In genomic region chr18:23502516-23503037, GRCh38 we compare ENCODE assay signal across 8 cellular contexts. TPM values are rescaled to one million over a fixed set of nuclear protein-coding genes. Genes with fewer than 3 reads are reported as not detected.
A peak's percentile ranks its signal among the peaks of the same experiment; 100 is the strongest.
DNase-seq lines count a peak whose midpoint lies in the region; ATAC-seq, FAIRE-seq and TF ChIP-seq lines count a peak whose summit lies in the region.

No MANE protein-coding gene starts in this region.

- DNase-seq in GM06990 (ENCODE audit: extremely low read depth, insufficient read length) (no peak), epithelial cell of prostate (ENCODE audit: low read depth, low spot score) (no peak), pancreas (no peak), HCEC 1CT (no peak), NCI-H446 (lab: John Stamatoyannopoulos, UW) (no peak), G401 (ENCODE audit: low spot score) (no peak)

- peaks cover 2% of the 10 kb centered on the region; the same call in 1 of the 2 replicates for H3K36me3 ChIP-seq in GM06990 (ENCODE audit: control insufficient read depth, insufficient read depth, low read length)
- H3K36me3 ChIP-seq in OCI-LY3 (replicated peaks; ENCODE audit: low read depth, low read length): peaks cover 5% of the 10 kb centered on the region
- H3K36me3 ChIP-seq in pancreas: no peaks in the 10 kb centered on the region

- 11% methylated on average over 6 of the region's 6 CpGs for WGBS in pancreas, 2 donors

- H3K27me3 ChIP-seq in GM06990 (replicated peaks; ENCODE audit: control insufficient read depth, insufficient read depth, low read length): no peaks in the 10 kb centered on the region
- no peaks in the 10 kb centered on the region for H3K27me3 ChIP-seq in OCI-LY3 (ENCODE audit: low read depth, low read length)
- no peaks in the 10 kb centered on the region for H3K27me3 ChIP-seq in pancreas

- H3K9ac ChIP-seq in OCI-LY3 (ENCODE audit: low read length): peak overlapping the region; percentile 86

- peak overlapping the region; percentile 60 for H3K27ac ChIP-seq in OCI-LY3 (ENCODE audit: low read length)
- H3K27ac ChIP-seq in epithelial cell of prostate: peak overlapping the region; percentile 52
- peak overlapping the region; percentile 89 to 96 (median 93) for H3K27ac ChIP-seq in pancreas

- peak overlapping the region; percentile 84 for H3K4me2 ChIP-seq in OCI-LY3 (ENCODE audit: low read length)

- FAIRE-seq in pancreas (lab: Jason Lieb, UNC): no peak

- no peaks in the 10 kb centered on the region for H3K9me3 ChIP-seq in OCI-LY3 (ENCODE audit: insufficient read depth, low read length)
- H3K9me3 ChIP-seq in pancreas: no peaks in the 10 kb centered on the region

- peaks cover 3% of the 10 kb centered on the region; the same call in 1 of the 2 replicates for H4K20me1 ChIP-seq in OCI-LY3 (ENCODE audit: insufficient read depth, low read length)

- peaks cover 22% of the 10 kb centered on the region for H3K79me2 ChIP-seq in OCI-LY3 (ENCODE audit: low read length)

- H3K4me3 ChIP-seq in GM06990 (replicated peaks; ENCODE audit: low read depth, low read length): peak overlapping the region; percentile 84
- H3K4me3 ChIP-seq in OCI-LY3 (ENCODE audit: low read length): peak overlapping the region; percentile 93
- H3K4me3 ChIP-seq in pancreas: peak overlapping the region; percentile 91 to 97 (median 93)

- ATAC-seq in pancreas (peak in 2 of 4 donors; percentile 0 to 1), esophagus mucosa (no peak)

- intact Hi-C loops in pancreas (cut with DNase I): no loop called here

- peak overlapping the region; percentile 86 for H2AFZ ChIP-seq in OCI-LY3 (ENCODE audit: low read depth, low read length)

- H3K4me1 ChIP-seq in OCI-LY3 (ENCODE audit: low read length) (peaks cover 29% of the 10 kb centered on the region), pancreas (peaks cover 0 to 5% (median 5%) of the 10 kb centered on the region in 3 donors)

- in situ Hi-C loops in G401 (cut with HindIII; ENCODE audit: low sequenced_read_pairs): no loop called here

- TF ChIP-seq CTCF in GM06990 (IDR thresholded peaks at IDR 0.05; ENCODE audit: insufficient read depth, low read length, poor library complexity, severe bottlenecking) (no peak), OCI-LY3 (IDR thresholded peaks at IDR 0.05; ENCODE audit: low read depth, low read length) (no peak), pancreas (IDR thresholded peaks at IDR 0.05) (no peak)

RNA-seq across cellular contexts. Expression of gene RMC1, which starts 0.7 kb away (rescaled TPM):
- total RNA-seq in pancreas (10 to 100 TPM in 4 of 6 donors, 1 to 10 TPM in 2; 7.7 to 15.6 (median 10.3) TPM), esophagus mucosa (17.4 TPM)
- 10 to 100 TPM; 29.6 to 31.9 TPM for polyA plus RNA-seq in pancreas
- 12.9 and 18.5 TPM in 2 replicates for total RNA-seq in G401 (2014; rRNA removed; shearing (Covaris generic))

RNA-seq across cellular contexts. Expression of gene RIOK3, which starts 49.5 kb away (rescaled TPM):
- total RNA-seq in pancreas (10 to 100 TPM; 21.9 to 39.7 (median 36.5) TPM), esophagus mucosa (119 TPM)
- polyA plus RNA-seq in pancreas: 10 to 100 TPM; 30.4 to 37.4 TPM
- total RNA-seq in G401 (2014; rRNA removed; shearing (Covaris generic)): 27.3 and 50.2 TPM in 2 replicates
